Comparison of ENCODE assay signal across 25 cellular contexts in the genomic region with DNA sequence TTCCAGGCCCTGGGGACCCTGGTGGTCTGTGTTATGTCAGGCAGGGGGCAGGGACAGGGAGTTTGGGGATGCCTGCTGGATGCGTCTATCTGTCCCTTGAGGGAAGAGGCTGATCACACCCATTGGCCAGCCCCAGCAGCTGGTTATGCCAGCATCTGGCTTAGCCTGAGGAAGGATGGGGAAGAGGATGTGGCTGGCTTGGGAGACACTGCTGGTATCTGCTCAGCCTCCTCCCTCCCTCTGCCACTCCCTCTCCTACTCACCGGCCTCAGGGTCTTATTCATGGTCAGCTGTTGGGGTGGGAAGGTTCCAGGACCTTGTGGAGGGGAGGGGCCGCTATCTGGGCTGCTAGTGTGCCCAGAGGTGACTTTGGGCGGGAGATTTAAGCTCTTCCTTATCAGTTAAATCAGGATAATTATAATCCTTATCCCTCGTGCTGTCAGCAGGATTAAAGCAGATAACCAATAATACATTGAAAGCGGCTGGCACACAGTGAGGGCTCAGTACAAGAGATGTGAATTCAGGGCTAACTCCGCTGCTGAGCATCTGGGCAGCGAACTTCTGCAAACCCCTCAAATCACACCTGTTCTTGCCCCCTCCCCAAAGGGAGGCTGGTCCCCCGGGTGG. TPM values are rescaled to one million over a fixed set of nuclear protein-coding genes. Genes with fewer than 3 reads are reported as not detected.
DNase-seq lines count a peak whose midpoint lies in the region; ATAC-seq, FAIRE-seq and TF ChIP-seq lines count a peak whose summit lies in the region.
"Had no signal": no experiment of that assay in that cellular context is flagged by ENCODE, and none has a peak within 500 bp of the region (broad histone marks: within the 10 kb centered on the region; RNA-seq: fewer than 3 reads in every experiment).

No MANE protein-coding gene starts in this region.

- H2AFZ ChIP-seq in H1 (ENCODE audit: low read length) (no peak overlapping the region), neuronal stem cell (ENCODE audit: low read length) (no peak overlapping the region)

- no peak overlapping the region for H3K18ac ChIP-seq in H1 (ENCODE audit: extremely low read depth, low read length)
- peak overlapping the region; percentile 82 for H3K18ac ChIP-seq in neuronal stem cell (ENCODE audit: low read length)

- H2BK20ac ChIP-seq in H1 (ENCODE audit: low read length) = no peak overlapping the region

- peaks cover 51% of the 10 kb centered on the region for H3K4me1 Mint-ChIP-seq in Calu3 (ENCODE audit: low read depth, unreplicated experiment)
- H3K4me1 Mint-ChIP-seq: activated naive CD4-positive, alpha-beta T cell treated with anti-CD3 and anti-CD28 coated beads, Interleukin-2, amount 10 ng/mL, durations not matched to agents 7 days and 5 days had no signal

- 87% methylated on average over 8 of the region's 9 CpGs; no CpG with 5 or more reads in 1 of the 2 experiments for WGBS in H1 (ENCODE audit: extremely low coverage in 1 of 2, insufficient coverage in 1 of 2, insufficient read length in 1 of 2, insufficient replicate concordance in 2 of 2, low coverage in 1 of 2, low lambda C conversion rate in 2 of 2, missing lambda C conversion rate in 1 of 2), 2 experiments
- no CpG with 5 or more reads among the region's 9 CpGs for WGBS in neuronal stem cell (ENCODE audit: extremely low coverage in 2 of 2, insufficient read length in 2 of 2, insufficient replicate concordance in 1 of 2), 2 donors

- H2AK5ac ChIP-seq in H1 (ENCODE audit: low read depth, low read length) (no peak overlapping the region), neuronal stem cell (ENCODE audit: low read depth, low read length) (peak overlapping the region; percentile 91)

- no peak for TF ChIP-seq CTCF in Calu3 (IDR thresholded peaks at IDR 0.05; ENCODE audit: unreplicated experiment)
- TF ChIP-seq CTCF in H1 (IDR thresholded peaks at IDR 0.05; ENCODE audit: control extremely low read depth in 1 of 3, insufficient read depth in 1 of 3, low read depth in 1 of 3, low read length in 3 of 3) = no peak

- peaks cover 46% of the 10 kb centered on the region for H3K36me3 Mint-ChIP-seq in Calu3 (ENCODE audit: insufficient read depth, unreplicated experiment)
- H3K36me3 Mint-ChIP-seq: activated naive CD4-positive, alpha-beta T cell treated with anti-CD3 and anti-CD28 coated beads, Interleukin-2, amount 10 ng/mL, durations not matched to agents 7 days and 5 days; type B pancreatic cell had no signal

- no TSS peak for BruUV-seq in Calu3 (replicated peaks; lab: Mats Ljungman, UMichigan)

- H3K36me3 ChIP-seq in H1 (ENCODE audit: control insufficient read depth in 2 of 4, insufficient read depth in 4 of 4, low read length in 3 of 4) (no peaks in the 10 kb centered on the region), neuronal stem cell (replicated peaks in 1 of 2; ENCODE audit: control insufficient read depth in 2 of 2, insufficient read depth in 2 of 2, low read length in 2 of 2) (no peaks in the 10 kb centered on the region)

- peak overlapping the region; percentile 61; the same call in 1 of the 2 replicates for H2BK15ac ChIP-seq in H1 (ENCODE audit: low read length)
- peak overlapping the region; percentile 76 for H2BK15ac ChIP-seq in neuronal stem cell (ENCODE audit: low read length)

- intact Hi-C loops in Calu3 (cut with micrococcal nuclease; ENCODE audit: unreplicated experiment) = no loop called here

- H3K27ac ChIP-seq in H1 (ENCODE audit: low read depth, low read length) = no peak overlapping the region
- no peak overlapping the region for H3K27ac ChIP-seq in neuronal stem cell (replicated peaks; ENCODE audit: low read length)

- H3K27me3 ChIP-seq in H1 (replicated peaks in 1 of 4; ENCODE audit: control insufficient read depth in 3 of 4, extremely low read depth in 1 of 4, insufficient read depth in 3 of 4, low read length in 3 of 4) (no peaks in the 10 kb centered on the region), neuronal stem cell (ENCODE audit: control insufficient read depth in 3 of 3, insufficient read depth in 3 of 3, low read depth in 1 of 3, low read length in 3 of 3) (peaks cover 0 to 32% (median 0%) of the 10 kb centered on the region in 3 experiments)

- no peak overlapping the region for H4K5ac ChIP-seq in H1 (ENCODE audit: insufficient read length, low read depth, low read length)

- no peak overlapping the region; the same call in 1 of the 2 replicates for H2BK5ac ChIP-seq in H1 (ENCODE audit: low read depth, low read length)
- no peak overlapping the region for H2BK5ac ChIP-seq in neuronal stem cell (ENCODE audit: low read length)

- peak overlapping the region; percentile 86 for H4K8ac ChIP-seq in H1 (ENCODE audit: extremely low read depth, insufficient read depth, low read length)
- no peak overlapping the region for H4K8ac ChIP-seq in neuronal stem cell (ENCODE audit: low read depth, low read length)

- no peaks in the 10 kb centered on the region for H3K79me2 ChIP-seq in H1 (ENCODE audit: control insufficient read depth in 1 of 2, insufficient read depth in 2 of 2, low read length in 2 of 2)

- H3K9ac ChIP-seq in H1 (replicated peaks in 1 of 4; ENCODE audit: extremely low read depth in 1 of 4, low read depth in 3 of 4, low read length in 3 of 4) = no peak overlapping the region; a peak in 1 of 7 replicates
- no peak overlapping the region for H3K9ac ChIP-seq in neuronal stem cell (ENCODE audit: low read depth, low read length, poor library complexity)

- H3K4ac ChIP-seq in H1 (replicated peaks; ENCODE audit: insufficient read length, low read depth, low read length) (no peak overlapping the region), neuronal stem cell (ENCODE audit: low read length) (no peak overlapping the region)

- H3K14ac ChIP-seq in H1 (ENCODE audit: insufficient read length) = no peak overlapping the region
- no peak overlapping the region for H3K14ac ChIP-seq in neuronal stem cell (ENCODE audit: low read length)

- H3K27ac Mint-ChIP-seq in Calu3 (ENCODE audit: unreplicated experiment) = peak overlapping the region; percentile 96
- H3K27ac Mint-ChIP-seq: activated naive CD4-positive, alpha-beta T cell treated with anti-CD3 and anti-CD28 coated beads, Interleukin-2, amount 10 ng/mL, durations not matched to agents 7 days and 5 days; activated T-cell treated with anti-CD3 and anti-CD28 coated beads, Interleukin-2, amount 50 U/mL, for 24 hours; progenitor cell of endocrine pancreas; stimulated activated naive CD8-positive, alpha-beta T cell treated with anti-CD3 and anti-CD28 coated beads, Interleukin-15, Interleukin-2, amounts not matched to agents 100 ng/mL and 50 ng/mL, for 24 hours; T-helper 2 cell treated with Interferon-gamma antibody and Interleukin-4, amounts not matched to agents 5 μg/mL and 100 μg/mL, for 36 hours; type B pancreatic cell had no signal

- H3K4me3 ChIP-seq in H1 (ENCODE audit: extremely low read depth in 1 of 4, insufficient read depth in 2 of 4, low read depth in 3 of 4, low read length in 4 of 4) = no peak overlapping the region
- H3K4me3 ChIP-seq in neuronal stem cell (ENCODE audit: low read length in 2 of 2) = no peak overlapping the region

- no peaks in the 10 kb centered on the region for H3K9me3 ChIP-seq in H1 (ENCODE audit: insufficient read depth in 2 of 2, low read depth in 1 of 2, low read length in 1 of 2)
- H3K9me3 ChIP-seq in neuronal stem cell (replicated peaks in 1 of 2; ENCODE audit: control insufficient read depth in 2 of 2, insufficient read depth in 1 of 2, low read depth in 1 of 2, low read length in 2 of 2) = no peaks in the 10 kb centered on the region

- H4K91ac ChIP-seq in H1 (replicated peaks; ENCODE audit: insufficient read length, low read length) (peak overlapping the region; percentile 1), neuronal stem cell (ENCODE audit: low read depth, low read length, poor library complexity) (no peak overlapping the region)

- no peak overlapping the region for H3K23ac ChIP-seq in H1 (ENCODE audit: insufficient read length)
- H3K23ac ChIP-seq in neuronal stem cell (ENCODE audit: low read depth, low read length, poor library complexity) = peak overlapping the region; percentile 69

- H2BK12ac ChIP-seq in H1 (ENCODE audit: low read depth, low read length) (peak overlapping the region; percentile 55; the same call in 1 of the 2 replicates), neuronal stem cell (ENCODE audit: low read length) (peak overlapping the region; percentile 50)

- H3K79me1 ChIP-seq in H1 (ENCODE audit: low read depth, low read length) = no peaks in the 10 kb centered on the region
- no peaks in the 10 kb centered on the region for H3K79me1 ChIP-seq in neuronal stem cell (ENCODE audit: low read depth, low read length)

- no peak for TF ChIP-seq EP300 in H1 (IDR thresholded peaks at IDR 0.05; ENCODE audit: borderline replicate concordance in 1 of 2, low read depth in 2 of 2, low read length in 2 of 2)

- CTCF ChIA-PET in Calu3 (lab: Charles Lee) (interaction anchor here (1.3 kb wide), 1 partner anchor 24 kb away, joined by 3 read pairs; no protein-coding TSS in a partner anchor), H1 (lab: Charles Lee; ENCODE audit: partially characterized antibody) (interaction anchor here (1.5 to 32.9 kb wide), 3 partner anchors 13 to 38 kb away, joined by 7 to 576 read pairs (median 9); a partner anchor contains a TSS)

- ATAC-seq in GM21723 (IDR thresholded peaks at IDR 0.05; ENCODE audit: unreplicated experiment) (no peak), GM18909 (IDR thresholded peaks at IDR 0.05; ENCODE audit: poor library complexity, unreplicated experiment) (no peak)
- ATAC-seq: esophagus mucosa, left lobe of liver had no signal

- no peak overlapping the region for H2BK120ac ChIP-seq in H1 (replicated peaks; ENCODE audit: low read depth, low read length)
- H2BK120ac ChIP-seq in neuronal stem cell (ENCODE audit: low read depth, low read length) = peak overlapping the region; percentile 57

- H3K4me2 ChIP-seq in H1 (ENCODE audit: insufficient read depth in 1 of 2, low read depth in 2 of 2, low read length in 2 of 2) (no peak overlapping the region), neuronal stem cell (ENCODE audit: insufficient read depth, low read length, poor library complexity, severe bottlenecking) (no peak overlapping the region)

- H3K4me1 ChIP-seq in H1 (replicated peaks in 1 of 4; ENCODE audit: control insufficient read depth in 3 of 4, insufficient read depth in 4 of 4, low read length in 3 of 4) (peaks cover 0 to 29% (median 23%) of the 10 kb centered on the region in 4 experiments; a peak in 6 of 7 replicates), neuronal stem cell (ENCODE audit: control insufficient read depth in 2 of 2, insufficient read depth in 1 of 2, low read depth in 1 of 2, low read length in 2 of 2) (peaks cover 13 to 36% of the 10 kb centered on the region in 2 donors)

- DNase-seq in Calu3 (no peak), NCI-H524 treated with DMSO at 0.1 percent for 48 hours (lab: John Stamatoyannopoulos, UW) (peak; percentile 61), H1 (ENCODE audit: low read depth in 1 of 2, low spot score in 2 of 2) (no peak), neuronal stem cell (ENCODE audit: low spot score) (no peak), NCI-H128 (lab: John Stamatoyannopoulos, UW; ENCODE audit: unreplicated experiment) (no peak), NCI-H446 treated with DMSO at 0.1 percent for 48 hours (lab: John Stamatoyannopoulos, UW) (no peak)
- DNase-seq: activated naive CD4-positive, alpha-beta T cell treated with anti-CD3 and anti-CD28 coated beads, Interleukin-2, amount 10 ng/mL, durations not matched to agents 7 days and 5 days; activated T-cell treated with anti-CD3 and anti-CD28 coated beads, Interleukin-2, amount 50 U/mL, for 24 hours; anterior cingulate cortex; central memory CD4-positive, alpha-beta T cell; midbrain; NCI-H1436 treated with DMSO at 0.1 percent for 48 hours; NCI-H2171 treated with DMSO at 0.1 percent for 48 hours; stimulated activated CD4-positive, alpha-beta T cell treated with anti-CD3 and anti-CD28 coated beads, Interleukin-1b, Interleukin-23, amount 100 ng/mL, for 48 hours had no signal

- no peak for TF ChIP-seq POLR2A in H1 (IDR thresholded peaks at IDR 0.05; ENCODE audit: control extremely low read depth in 1 of 2, low read depth in 2 of 2, low read length in 2 of 2)

- no peak for TF ChIP-seq RAD21 in H1 (IDR thresholded peaks at IDR 0.05 in 1 of 2, conservative IDR thresholded peaks at IDR 0.05 in 1 of 2; ENCODE audit: low read depth in 2 of 2, low read length in 2 of 2)

- FAIRE-seq in H1 (lab: Jason Lieb, UNC) = no peak
- FAIRE-seq: RCC 7860 had no signal

- H4K20me1 ChIP-seq in H1 (replicated peaks in 1 of 2; ENCODE audit: control insufficient read depth in 1 of 2, insufficient read depth in 2 of 2, low read length in 2 of 2) = no peaks in the 10 kb centered on the region

- no peak overlapping the region for H3K56ac ChIP-seq in H1 (replicated peaks; ENCODE audit: insufficient read length, low read depth, low read length)

- H3K4me3 Mint-ChIP-seq in Calu3 (ENCODE audit: low read depth, unreplicated experiment) = no peak overlapping the region
- H3K4me3 Mint-ChIP-seq: activated naive CD4-positive, alpha-beta T cell treated with anti-CD3 and anti-CD28 coated beads, Interleukin-2, amount 10 ng/mL, durations not matched to agents 7 days and 5 days; activated T-cell treated with anti-CD3 and anti-CD28 coated beads, Interleukin-2, amount 50 U/mL, for 24 hours; stimulated activated naive CD8-positive, alpha-beta T cell treated with anti-CD3 and anti-CD28 coated beads, Interleukin-15, Interleukin-2, amounts not matched to agents 100 ng/mL and 50 ng/mL, for 24 hours; T-helper 2 cell treated with Interferon-gamma antibody and Interleukin-4, amounts not matched to agents 5 μg/mL and 100 μg/mL, for 36 hours; type B pancreatic cell had no signal

- POLR2A ChIA-PET in H1 (lab: Charles Lee; ENCODE audit: partially characterized antibody) = interaction anchor here (0.6 to 0.7 kb wide), 2 partner anchors 12 to 47 kb away, joined by 3 to 4 read pairs; no protein-coding TSS in a partner anchor

- H3K27me3 Mint-ChIP-seq in Calu3 (ENCODE audit: unreplicated experiment) = no peaks in the 10 kb centered on the region
- H3K27me3 Mint-ChIP-seq: activated T-cell treated with anti-CD3 and anti-CD28 coated beads, Interleukin-2, amount 50 U/mL, for 24 hours; stimulated activated naive CD8-positive, alpha-beta T cell treated with anti-CD3 and anti-CD28 coated beads, Interleukin-15, Interleukin-2, amounts not matched to agents 100 ng/mL and 50 ng/mL, for 24 hours; type B pancreatic cell had no signal

- peaks cover 2% of the 10 kb centered on the region; the same call in 1 of the 2 replicates for H3K23me2 ChIP-seq in H1 (ENCODE audit: low read depth, low read length)

- no peaks in the 10 kb centered on the region for H3K9me3 Mint-ChIP-seq in Calu3 (ENCODE audit: low read depth, unreplicated experiment)
- H3K9me3 Mint-ChIP-seq: activated naive CD4-positive, alpha-beta T cell treated with anti-CD3 and anti-CD28 coated beads, Interleukin-2, amount 10 ng/mL, durations not matched to agents 7 days and 5 days; activated T-cell treated with anti-CD3 and anti-CD28 coated beads, Interleukin-2, amount 50 U/mL, for 24 hours; stimulated activated naive CD8-positive, alpha-beta T cell treated with anti-CD3 and anti-CD28 coated beads, Interleukin-15, Interleukin-2, amounts not matched to agents 100 ng/mL and 50 ng/mL, for 24 hours; T-helper 2 cell treated with Interferon-gamma antibody and Interleukin-4, amounts not matched to agents 5 μg/mL and 100 μg/mL, for 36 hours; type B pancreatic cell had no signal

RNA-seq across cellular contexts. Expression of a gene that starts 36.0 kb away (rescaled TPM):
- total RNA-seq in Calu3 (2022) = 38.8 and 46.1 TPM in 2 replicates
- 1.6 and 2.3 TPM in 2 replicates for total RNA-seq in H1 (2021; fragmentation: NEBNext Ultra II Directional; extraction: Animal tissue kit (Norgen Biotek cat#: 25700))
- polyA plus RNA-seq in H1 (2011; rRNA removed) = 1.5 and 2.1 TPM in 2 replicates
- polyA plus RNA-seq in H1 (2011; cell fraction: cytosol; rRNA removed) = 2.5 TPM
- 2.5 TPM for polyA plus RNA-seq in H1 (2011; cell fraction: nucleus; rRNA removed)
- polyA plus RNA-seq in H1 (2012, experiment 1 of 2) = 3.8 to 4.3 TPM (median 4.0 TPM) in 4 replicates
- polyA plus RNA-seq in H1 (2012, experiment 2 of 2) = 0.72 TPM
- polyA plus RNA-seq in H1 (2013, experiment 1 of 2) = 1.6 TPM
- polyA plus RNA-seq in H1 (2013, experiment 2 of 2) = 1.2 TPM
- polyA minus RNA-seq in H1 (2011; rRNA and poly(A)+ RNA removed) = 2.0 and 3.0 TPM in 2 replicates
- polyA minus RNA-seq in H1 (2011; cell fraction: cytosol; rRNA and poly(A)+ RNA removed) = 1.8 TPM
- 3.1 TPM for polyA minus RNA-seq in H1 (2011; cell fraction: nucleus; rRNA and poly(A)+ RNA removed)
- polyA plus RNA-seq in neuronal stem cell (2013, experiment 1 of 2) = 0.10 TPM
- polyA plus RNA-seq in neuronal stem cell (2013, experiment 2 of 2) = 0.01 TPM
- polyA plus RNA-seq: neural cell had no signal

RNA-seq across cellular contexts. Expression of a gene that starts 38.0 kb away (rescaled TPM):
- total RNA-seq in Calu3 (2022) = 74.2 and 122 TPM in 2 replicates
- 1.6 and 2.1 TPM in 2 replicates for total RNA-seq in H1 (2021; fragmentation: NEBNext Ultra II Directional; extraction: Animal tissue kit (Norgen Biotek cat#: 25700))
- polyA plus RNA-seq in H1 (2011; rRNA removed) = 2.5 and 3.0 TPM in 2 replicates
- 0.93 TPM for polyA plus RNA-seq in H1 (2011; cell fraction: cytosol; rRNA removed)
- polyA plus RNA-seq in H1 (2011; cell fraction: nucleus; rRNA removed) = 3.6 TPM
- polyA plus RNA-seq in H1 (2012, experiment 1 of 2) = 1.4 to 3.3 TPM (median 2.5 TPM) in 4 replicates
- 2.0 TPM for polyA plus RNA-seq in H1 (2012, experiment 2 of 2)
- polyA plus RNA-seq in H1 (2013, experiment 1 of 2) = 2.5 TPM
- polyA plus RNA-seq in H1 (2013, experiment 2 of 2) = 3.8 TPM
- polyA minus RNA-seq in H1 (2011; rRNA and poly(A)+ RNA removed) = 2.4 and 4.4 TPM in 2 replicates
- 1.4 TPM for polyA minus RNA-seq in H1 (2011; cell fraction: cytosol; rRNA and poly(A)+ RNA removed)
- polyA minus RNA-seq in H1 (2011; cell fraction: nucleus; rRNA and poly(A)+ RNA removed) = 0.90 TPM
- 0.06 TPM for polyA plus RNA-seq in neuronal stem cell (2013, experiment 1 of 2)
- 0.07 TPM for polyA plus RNA-seq in neuronal stem cell (2013, experiment 2 of 2)
- total RNA-seq: left lobe of liver, MCF 10A had no signal
- polyA plus RNA-seq: neural cell had no signal

Comparison
In these comparisons a context has a peak if more than half of its experiments do, and no peak if none do; other contexts are left out.
1. RNA of a gene that starts 36.0 kb away (total RNA-seq): 38.8 to 46.1 TPM in Calu3; 1.6 to 2.3 TPM in H1; every median in the first group is over 10 times any median in the second.
2. RNA of a gene that starts 38.0 kb away (total RNA-seq): 74.2 to 122 TPM in Calu3; 1.6 to 2.1 TPM in H1; every median in the first group is over 10 times any median in the second.